16 cellular contexts compared by ENCODE assay signal in genomic region chr7:48512892-48513291, GRCh38.
DNase-seq lines count a peak whose midpoint lies in the region; ATAC-seq and TF ChIP-seq lines count a peak whose summit lies in the region.
"Had no signal": no experiment of that assay in that cellular context is flagged by ENCODE, and none has a peak within 500 bp of the region (broad histone marks: within the 10 kb centered on the region; RNA-seq: fewer than 3 reads in every experiment).

No MANE protein-coding gene starts in this region.

- H3K4me3 Mint-ChIP-seq in endodermal cell = no peak overlapping the region
- H3K4me3 Mint-ChIP-seq in neural progenitor cell = no peak overlapping the region
- no peak overlapping the region for H3K4me3 Mint-ChIP-seq in naive thymus-derived CD4-positive, alpha-beta T cell
- H3K4me3 Mint-ChIP-seq: CD4-positive, alpha-beta T cell; HFFc6 had no signal

- H3K79me2 ChIP-seq in neural progenitor cell (ENCODE audit: low read depth) = no peaks in the 10 kb centered on the region

- peaks cover 14% of the 10 kb centered on the region for H3K4me1 Mint-ChIP-seq in endodermal cell
- H3K4me1 Mint-ChIP-seq in neural progenitor cell = peaks cover 29% of the 10 kb centered on the region
- peaks cover 0 to 14% (median 2%) of the 10 kb centered on the region in 7 donors for H3K4me1 Mint-ChIP-seq in naive thymus-derived CD4-positive, alpha-beta T cell

- TF ChIP-seq CTCF in endodermal cell (conservative IDR thresholded peaks at IDR 0.05) (no peak), neural progenitor cell (IDR thresholded peaks at IDR 0.05) (no peak)

- DNase-seq in NCI-H82 (lab: John Stamatoyannopoulos, UW) (peak; percentile 75), endodermal cell (peak; percentile 65), neural progenitor cell (ENCODE audit: low spot score) (peak; percentile 29)
- no peak for DNase-seq in naive thymus-derived CD4-positive, alpha-beta T cell
- DNase-seq: ACHN; Caco-2; CD4-positive, alpha-beta T cell; GDM1; HFFc6; Kasumi-1; KG1 had no signal

- POLR2A ChIA-PET in naive thymus-derived CD4-positive, alpha-beta T cell (lab: Charles Lee) = no interaction called here

- H3F3A ChIP-seq in neural progenitor cell (ENCODE audit: low read depth) = no peaks in the 10 kb centered on the region

- H3K4me3 ChIP-seq in endodermal cell (ENCODE audit: low read length) = no peak overlapping the region
- no peak overlapping the region for H3K4me3 ChIP-seq in neural progenitor cell
- H3K4me3 ChIP-seq in naive thymus-derived CD4-positive, alpha-beta T cell (ENCODE audit: low read length) = no peak overlapping the region

- H3K27me3 ChIP-seq in endodermal cell (ENCODE audit: control insufficient read depth, insufficient read depth, low read length, poor library complexity, severe bottlenecking) (no peaks in the 10 kb centered on the region), neural progenitor cell (no peaks in the 10 kb centered on the region)
- H3K27me3 ChIP-seq in naive thymus-derived CD4-positive, alpha-beta T cell (ENCODE audit: control insufficient read depth in 2 of 2, insufficient read depth in 2 of 2, low read length in 2 of 2) = no peaks in the 10 kb centered on the region

- H3K27ac Mint-ChIP-seq in endodermal cell (no peak overlapping the region), neural progenitor cell (no peak overlapping the region)
- H3K27ac Mint-ChIP-seq in naive thymus-derived CD4-positive, alpha-beta T cell = no peak overlapping the region
- H3K27ac Mint-ChIP-seq: CD4-positive, alpha-beta T cell; HFFc6 had no signal

- H3K9me3 ChIP-seq in endodermal cell (ENCODE audit: control insufficient read depth, low read length) (no peaks in the 10 kb centered on the region), neural progenitor cell (ENCODE audit: low read depth) (no peaks in the 10 kb centered on the region)
- no peaks in the 10 kb centered on the region for H3K9me3 ChIP-seq in naive thymus-derived CD4-positive, alpha-beta T cell (ENCODE audit: control insufficient read depth in 2 of 3, low read length in 3 of 3)
- H3K9me3 ChIP-seq: Caco-2 had no signal

- H4K20me1 ChIP-seq in neural progenitor cell (ENCODE audit: low read depth) = no peaks in the 10 kb centered on the region

- H2AFZ ChIP-seq in neural progenitor cell (replicated peaks) = peak overlapping the region; percentile 63

- H3K36me3 Mint-ChIP-seq in endodermal cell (ENCODE audit: low read depth) = no peaks in the 10 kb centered on the region
- no peaks in the 10 kb centered on the region for H3K36me3 Mint-ChIP-seq in neural progenitor cell
- no peaks in the 10 kb centered on the region for H3K36me3 Mint-ChIP-seq in naive thymus-derived CD4-positive, alpha-beta T cell

- H3K4me1 ChIP-seq in endodermal cell (ENCODE audit: control insufficient read depth, insufficient read depth, low read length) (peaks cover 9% of the 10 kb centered on the region), neural progenitor cell (peaks cover 13% of the 10 kb centered on the region)
- no peaks in the 10 kb centered on the region for H3K4me1 ChIP-seq in naive thymus-derived CD4-positive, alpha-beta T cell (ENCODE audit: control insufficient read depth in 2 of 2, insufficient read depth in 2 of 2, low read length in 2 of 2)
- H3K4me1 ChIP-seq: Caco-2 had no signal

- intact Hi-C loops in naive thymus-derived CD4-positive, alpha-beta T cell (cut with micrococcal nuclease) = no loop called here

- CTCF ChIA-PET in naive thymus-derived CD4-positive, alpha-beta T cell (lab: Charles Lee) = no interaction called here

- WGBS in endodermal cell (ENCODE audit: insufficient coverage in 1 of 2, insufficient read length in 1 of 2), 2 experiments = 70 to 98% methylated on average over 4 to 6 of the region's 6 CpGs

- H3K36me3 ChIP-seq in endodermal cell (ENCODE audit: control insufficient read depth, insufficient read depth, low read length) = no peaks in the 10 kb centered on the region
- H3K36me3 ChIP-seq in neural progenitor cell = no peaks in the 10 kb centered on the region
- H3K36me3 ChIP-seq in naive thymus-derived CD4-positive, alpha-beta T cell (ENCODE audit: control insufficient read depth in 2 of 3, insufficient read depth in 3 of 3, low read length in 3 of 3) = no peaks in the 10 kb centered on the region

- H3K9me3 Mint-ChIP-seq in endodermal cell = no peaks in the 10 kb centered on the region
- H3K9me3 Mint-ChIP-seq in neural progenitor cell = peaks cover 7% of the 10 kb centered on the region
- peaks cover 0 to 6% (median 0%) of the 10 kb centered on the region in 11 donors for H3K9me3 Mint-ChIP-seq in naive thymus-derived CD4-positive, alpha-beta T cell
- H3K9me3 Mint-ChIP-seq: CD4-positive, alpha-beta T cell; HFFc6 had no signal

- H3K27ac ChIP-seq in endodermal cell (ENCODE audit: low read depth, low read length) = no peak overlapping the region
- no peak overlapping the region for H3K27ac ChIP-seq in neural progenitor cell
- no peak overlapping the region for H3K27ac ChIP-seq in naive thymus-derived CD4-positive, alpha-beta T cell (ENCODE audit: low read depth, low read length)
- H3K27ac ChIP-seq: C4-2B had no signal

- H3K27me3 Mint-ChIP-seq in endodermal cell (ENCODE audit: insufficient read depth) (no peaks in the 10 kb centered on the region), neural progenitor cell (ENCODE audit: insufficient read depth, low read depth) (peaks cover 4% of the 10 kb centered on the region)
- no peaks in the 10 kb centered on the region for H3K27me3 Mint-ChIP-seq in naive thymus-derived CD4-positive, alpha-beta T cell
- H3K27me3 Mint-ChIP-seq: CD4-positive, alpha-beta T cell had no signal

- H3K4me2 ChIP-seq in neural progenitor cell = no peak overlapping the region

- no peak overlapping the region for H3K9ac ChIP-seq in endodermal cell (ENCODE audit: extremely low read depth, low read length, poor library complexity, severe bottlenecking)
- no peak overlapping the region for H3K9ac ChIP-seq in neural progenitor cell

- no peak for ATAC-seq in naive thymus-derived CD4-positive, alpha-beta T cell
- ATAC-seq in GM21717 (IDR thresholded peaks at IDR 0.05; ENCODE audit: unreplicated experiment) = no peak
- no peak for ATAC-seq in GM18502 (IDR thresholded peaks at IDR 0.05; ENCODE audit: poor library complexity, unreplicated experiment)
- no peak for ATAC-seq in GM19455 (IDR thresholded peaks at IDR 0.05; ENCODE audit: unreplicated experiment)
- ATAC-seq: HCT116 had no signal

Comparison
In these comparisons a context has a peak if more than half of its experiments do, and no peak if none do; other contexts are left out.
1. DNase-seq: peak in NCI-H82 (single experiment), endodermal cell (single experiment) and neural progenitor cell (single experiment); none in naive thymus-derived CD4-positive, alpha-beta T cell (0 of 9).